In genomic region chr9:111662851-111663823, GRCh38 we compare ENCODE assay signal across 9 cellular contexts. TPM values are rescaled to one million over a fixed set of nuclear protein-coding genes. Genes with fewer than 3 reads are reported as not detected.
DNase-seq lines count a peak whose midpoint lies in the region; ATAC-seq, FAIRE-seq and TF ChIP-seq lines count a peak whose summit lies in the region.
"Had no signal": no experiment of that assay in that cellular context is flagged by ENCODE, and none has a peak within 500 bp of the region (broad histone marks: within the 10 kb centered on the region; RNA-seq: fewer than 3 reads in every experiment).

No MANE protein-coding gene starts in this region.

- H3K27me3 Mint-ChIP-seq in astrocyte (ENCODE audit: low read depth, unreplicated experiment) = no peaks in the 10 kb centered on the region

- ATAC-seq in A549 (no peak), left lung (no peak), HG02571 (IDR thresholded peaks at IDR 0.05; ENCODE audit: unreplicated experiment) (no peak), HG03196 (IDR thresholded peaks at IDR 0.05; ENCODE audit: unreplicated experiment) (no peak), GM21360 (IDR thresholded peaks at IDR 0.05; ENCODE audit: unreplicated experiment) (no peak), omental fat pad (ENCODE audit: low FRiP score) (no peak)

- FAIRE-seq in A549 (lab: Jason Lieb, UNC) = no peak
- no peak for FAIRE-seq in astrocyte (lab: Jason Lieb, UNC)
- FAIRE-seq: TTC549 had no signal

- peaks cover 14% of the 10 kb centered on the region for H3K4me1 Mint-ChIP-seq in astrocyte (ENCODE audit: low read depth, unreplicated experiment)

- no peak for TF ChIP-seq POLR2A in A549 (IDR thresholded peaks at IDR 0.05; ENCODE audit: low read length)

- no peak for TF ChIP-seq CTCF in A549 (IDR thresholded peaks at IDR 0.05)
- no peak for TF ChIP-seq CTCF in HL-60 (IDR thresholded peaks at IDR 0.05; ENCODE audit: insufficient read depth, low read length)
- TF ChIP-seq CTCF in astrocyte (IDR thresholded peaks at IDR 0.05; ENCODE audit: insufficient read depth, low read depth, low read length) = no peak
- no peak for TF ChIP-seq CTCF in left lung (IDR thresholded peaks at IDR 0.05)
- no peak for TF ChIP-seq CTCF in omental fat pad (IDR thresholded peaks at IDR 0.05)

- peaks cover 38% of the 10 kb centered on the region for H4K20me1 ChIP-seq in astrocyte (ENCODE audit: insufficient read depth, low read length)

- H3K27me3 ChIP-seq in HL-60 (ENCODE audit: insufficient read depth, poor library complexity, severe bottlenecking) (no peaks in the 10 kb centered on the region), astrocyte (ENCODE audit: insufficient read depth, low read length) (no peaks in the 10 kb centered on the region), left lung (no peaks in the 10 kb centered on the region)

- peak overlapping the region; percentile 83 for H3K9ac ChIP-seq in astrocyte (ENCODE audit: low read length)

- no peak for TF ChIP-seq EP300 in A549 (IDR thresholded peaks at IDR 0.05)

- H3K27ac ChIP-seq in A549 (peak overlapping the region in 1 of 2 experiments; percentile 98; a peak in 1 of 6 replicates), HL-60 (replicated peaks) (peak overlapping the region; percentile 49), astrocyte (ENCODE audit: low read depth, low read length) (no peak overlapping the region), left lung (peak overlapping the region; percentile 70 to 96)

- no peak overlapping the region for H2AFZ ChIP-seq in astrocyte (ENCODE audit: low read depth, low read length)

- no peak for DNase-seq in A549 (ENCODE audit: low read depth in 1 of 2, low spot score in 1 of 2)
- no peak for DNase-seq in HL-60 (ENCODE audit: low read depth in 1 of 2, low spot score in 1 of 2)
- no peak for DNase-seq in astrocyte (ENCODE audit: low read depth)
- no peak for DNase-seq in left lung
- no peak for DNase-seq in omental fat pad (ENCODE audit: low spot score)

- peaks cover 6% of the 10 kb centered on the region for H3K36me3 Mint-ChIP-seq in astrocyte (ENCODE audit: low read depth, unreplicated experiment)

- H3K4me3 Mint-ChIP-seq in astrocyte (ENCODE audit: unreplicated experiment) = peak overlapping the region; percentile 97

- H3K79me2 ChIP-seq in astrocyte (ENCODE audit: insufficient read depth, low read length) = peaks cover 41% of the 10 kb centered on the region

- no peaks in the 10 kb centered on the region for H3K9me3 Mint-ChIP-seq in astrocyte (ENCODE audit: unreplicated experiment)

- CTCF ChIA-PET in A549 (lab: Yijun Ruan, JAX) = interaction anchor here (0.6 to 0.9 kb wide), 5 partner anchors 28 to 845 kb away, joined by 3 to 5 read pairs (median 3); no protein-coding TSS in a partner anchor

- H3K9me3 ChIP-seq in A549 (no peaks in the 10 kb centered on the region), astrocyte (ENCODE audit: insufficient read depth, low read depth, low read length) (no peaks in the 10 kb centered on the region), left lung (no peaks in the 10 kb centered on the region)

- H3K36me3 ChIP-seq in astrocyte (ENCODE audit: insufficient read depth, low read length) = peaks cover 8% of the 10 kb centered on the region
- peaks cover 0 to 17% of the 10 kb centered on the region in 2 donors for H3K36me3 ChIP-seq in left lung

- peaks cover 8% of the 10 kb centered on the region; the same call in 2 of the 3 replicates for H3K4me1 ChIP-seq in A549
- H3K4me1 ChIP-seq in astrocyte (ENCODE audit: insufficient read depth, low read length) = peaks cover 17% of the 10 kb centered on the region
- peaks cover 3 to 39% of the 10 kb centered on the region in 2 donors for H3K4me1 ChIP-seq in left lung

- H3K4me2 ChIP-seq in A549 (peak overlapping the region; percentile 91), astrocyte (ENCODE audit: low read length) (peak overlapping the region; percentile 91)

- TF ChIP-seq RAD21 in A549 (conservative IDR thresholded peaks at IDR 0.05 in 1 of 2, IDR thresholded peaks at IDR 0.05 in 1 of 2) = no peak

- WGBS in A549 (ENCODE audit: missing lambda C conversion rate) = 78% methylated on average over 10 of the region's 10 CpGs

- H3K4me3 ChIP-seq in A549 (peak overlapping the region; percentile 99; the same call in 2 of the 3 replicates), HL-60 (replicated peaks; ENCODE audit: insufficient read depth, low read length) (peak overlapping the region; percentile 87), astrocyte (ENCODE audit: insufficient read depth, low read depth, low read length) (peak overlapping the region; percentile 78), left lung (peak overlapping the region in 1 of 2 donors; percentile 85)

- H3K27ac Mint-ChIP-seq in astrocyte (ENCODE audit: unreplicated experiment) = no peak overlapping the region

- intact Hi-C loops in left lung (cut with DNase I) = no loop called here

- POLR2A ChIA-PET in A549 (lab: Yijun Ruan, JAX) = interaction anchor here (0.6 to 1.0 kb wide), 2 partner anchors 32 to 69 kb away, joined by 4 to 6 read pairs; partner anchors contain the start of gene DNAJC25

TF ChIP-seq in A549, 52 proteins besides CTCF, POLR2A, EP300 and RAD21:
- no peak for TF ChIP-seq GATA3 (IDR thresholded peaks at IDR 0.05; ENCODE audit: borderline replicate concordance)
- no peak for TF ChIP-seq NR3C1 (IDR thresholded peaks at IDR 0.05)
- no peak for TF ChIP-seq KDM5A (IDR thresholded peaks at IDR 0.05)
- TF ChIP-seq HMGXB4 (CRISPR knock-in tag; IDR thresholded peaks at IDR 0.05; ENCODE audit: borderline replicate concordance) = no peak
- no peak for TF ChIP-seq ZSCAN20 (CRISPR knock-in tag; IDR thresholded peaks at IDR 0.05)
- TF ChIP-seq FOSB (CRISPR knock-in tag; IDR thresholded peaks at IDR 0.05) = no peak
- TF ChIP-seq SMC3 (IDR thresholded peaks at IDR 0.05) = no peak
- no peak for TF ChIP-seq ZFP36 (IDR thresholded peaks at IDR 0.05; ENCODE audit: borderline replicate concordance, partially characterized antibody)
- no peak for TF ChIP-seq ATOH8 (CRISPR knock-in tag; IDR thresholded peaks at IDR 0.05; ENCODE audit: low read depth)

RNA-seq across cellular contexts. Expression of gene GNG10, which starts 1.7 kb away (rescaled TPM):
- polyA plus RNA-seq in A549 (2011; rRNA removed) (80.1 and 102 TPM in 2 replicates), A549 (2017; fragmentation: RNase III; extraction: RNeasy Plus Mini Kit Qiagen cat#74134 plus additional on column Dnase treatment) (57.9 to 70.8 TPM (median 64.5 TPM) in 3 replicates)
- 43.4 and 46.5 TPM in 2 replicates for polyA plus RNA-seq in A549 (2012; cell fraction: cytosol; rRNA removed)
- polyA plus RNA-seq in A549 (2012; cell fraction: nucleus; rRNA removed) = 13.7 and 22.8 TPM in 2 replicates
- 9.4 and 11.0 TPM in 2 replicates for polyA minus RNA-seq in A549 (2011; rRNA and poly(A)+ RNA removed)
- total RNA-seq in astrocyte (29.4 and 29.6 TPM in 2 replicates), left lung (10 to 100 TPM; 46.3 to 56.9 TPM), omental fat pad (100 to 1,000 TPM in 3 of 4 donors, 10 to 100 TPM in 1; 98.4 to 120 (median 104) TPM)

RNA-seq across cellular contexts. Expression of gene DNAJC25, which starts 32.0 kb away (rescaled TPM):
- polyA plus RNA-seq in A549 (2011; rRNA removed) (8.4 and 12.1 TPM in 2 replicates), A549 (2017; fragmentation: RNase III; extraction: RNeasy Plus Mini Kit Qiagen cat#74134 plus additional on column Dnase treatment) (8.4 to 8.6 TPM (median 8.5 TPM) in 3 replicates)
- polyA plus RNA-seq in A549 (2012; cell fraction: cytosol; rRNA removed) = 4.3 and 4.4 TPM in 2 replicates
- polyA plus RNA-seq in A549 (2012; cell fraction: nucleus; rRNA removed) = 3.0 and 3.9 TPM in 2 replicates
- 1.4 and 1.6 TPM in 2 replicates for polyA minus RNA-seq in A549 (2011; rRNA and poly(A)+ RNA removed)
- total RNA-seq in astrocyte (11.6 and 12.2 TPM in 2 replicates), left lung (1 to 10 TPM; 5.4 to 7.8 TPM), omental fat pad (10 to 100 TPM; 10.4 to 15.1 (median 14.0) TPM)
